In genomic region chr16:54090602-54091001, GRCh38 we compare ENCODE assay signal across 6 cellular contexts.
"Had no signal": no experiment of that assay in that cellular context is flagged by ENCODE, and none has a peak within 500 bp of the region (broad histone marks: within the 10 kb centered on the region; RNA-seq: fewer than 3 reads in every experiment).

No MANE protein-coding gene starts in this region.

- ATAC-seq: K562 had no signal

- H3K27ac ChIP-seq: HL-60 had no signal

- DNase-seq: IMR-90, KBM-7, KG1 had no signal

- H3K4me3 ChIP-seq: K562 had no signal

- FAIRE-seq: HTR-8/SVneo, K562 had no signal
